ENCODE assay signal across 16 cellular contexts in genomic region chr20:20733943-20734342, GRCh38. TPM values are rescaled to one million over a fixed set of nuclear protein-coding genes. Genes with fewer than 3 reads are reported as not detected.
DNase-seq lines count a peak whose midpoint lies in the region; ATAC-seq and TF ChIP-seq lines count a peak whose summit lies in the region.
"Had no signal": no experiment of that assay in that cellular context is flagged by ENCODE, and none has a peak within 500 bp of the region (broad histone marks: within the 10 kb centered on the region; RNA-seq: fewer than 3 reads in every experiment).

No MANE protein-coding gene starts in this region.

- POLR2A ChIA-PET in activated CD4-positive, alpha-beta memory T cell treated with anti-CD3 and anti-CD28 coated beads, Interleukin-2, amount 10 ng/mL, durations not matched to agents 7 days and 5 days (lab: Charles Lee) = no interaction called here

- no peak for TF ChIP-seq CTCF in esophagus squamous epithelium (IDR thresholded peaks at IDR 0.05)

- no peaks in the 10 kb centered on the region for H3K36me3 ChIP-seq in esophagus squamous epithelium
- no peaks in the 10 kb centered on the region for H3K36me3 ChIP-seq in thymus (ENCODE audit: control insufficient read depth, insufficient read depth)
- H3K36me3 ChIP-seq: cardiac muscle cell, stomach had no signal

- H3K4me1 ChIP-seq in esophagus squamous epithelium (peaks cover 0 to 8% (median 3%) of the 10 kb centered on the region in 3 donors), thymus (ENCODE audit: control insufficient read depth, insufficient read depth, low read length) (no peaks in the 10 kb centered on the region)
- H3K4me1 ChIP-seq: stomach had no signal

- H3K27me3 Mint-ChIP-seq in activated naive CD4-positive, alpha-beta T cell treated with anti-CD3 and anti-CD28 coated beads for 36 hours (ENCODE audit: low read depth) = no peaks in the 10 kb centered on the region
- peaks cover 8% of the 10 kb centered on the region for H3K27me3 Mint-ChIP-seq in activated T-helper 17 cell treated with anti-CD3 and anti-CD28 coated beads, Interleukin-2, amount 50 U/mL, for 72 hours
- peaks cover 5% of the 10 kb centered on the region for H3K27me3 Mint-ChIP-seq in activated CD4-positive, alpha-beta memory T cell treated with anti-CD3 and anti-CD28 coated beads, Interleukin-2, amount 10 ng/mL, durations not matched to agents 7 days and 5 days

- no peak for ATAC-seq in HG03196 (IDR thresholded peaks at IDR 0.05; ENCODE audit: unreplicated experiment)
- no peak for ATAC-seq in activated T-helper 17 cell treated with anti-CD3 and anti-CD28 coated beads, Interleukin-2, amount 50 U/mL, for 72 hours (replicated peaks)

- H3K4me1 Mint-ChIP-seq in activated naive CD4-positive, alpha-beta T cell treated with anti-CD3 and anti-CD28 coated beads for 36 hours (ENCODE audit: low read depth) = peaks cover 23% of the 10 kb centered on the region
- H3K4me1 Mint-ChIP-seq in activated T-helper 17 cell treated with anti-CD3 and anti-CD28 coated beads, Interleukin-2, amount 50 U/mL, for 72 hours = peaks cover 5% of the 10 kb centered on the region
- peaks cover 9% of the 10 kb centered on the region for H3K4me1 Mint-ChIP-seq in activated CD4-positive, alpha-beta memory T cell treated with anti-CD3 and anti-CD28 coated beads, Interleukin-2, amount 10 ng/mL, durations not matched to agents 7 days and 5 days

- H3K27ac ChIP-seq in esophagus squamous epithelium (peak overlapping the region in 3 of 4 donors; percentile 29 to 56 (median 38)), thymus (ENCODE audit: low read depth) (peak overlapping the region; percentile 18)
- H3K27ac ChIP-seq: cardiac muscle cell had no signal

- no peak overlapping the region for H3K4me3 Mint-ChIP-seq in activated naive CD4-positive, alpha-beta T cell treated with anti-CD3 and anti-CD28 coated beads for 36 hours
- H3K4me3 Mint-ChIP-seq in activated T-helper 17 cell treated with anti-CD3 and anti-CD28 coated beads, Interleukin-2, amount 50 U/mL, for 72 hours = no peak overlapping the region
- no peak overlapping the region for H3K4me3 Mint-ChIP-seq in activated CD4-positive, alpha-beta memory T cell treated with anti-CD3 and anti-CD28 coated beads, Interleukin-2, amount 10 ng/mL, durations not matched to agents 7 days and 5 days
- H3K4me3 Mint-ChIP-seq: activated naive CD4-positive, alpha-beta T cell treated with anti-CD3 and anti-CD28 coated beads, Interleukin-2, amount 10 ng/mL, durations not matched to agents 7 days and 5 days had no signal

- WGBS in esophagus squamous epithelium, 2 donors = 75 to 92% methylated on average over 1 of the region's 1 CpG
- 52% methylated on average over 1 of the region's 1 CpG for WGBS in thymus

- TF ChIP-seq POLR2A in esophagus squamous epithelium (IDR thresholded peaks at IDR 0.05) = no peak

- H3K36me3 Mint-ChIP-seq in activated naive CD4-positive, alpha-beta T cell treated with anti-CD3 and anti-CD28 coated beads for 36 hours (ENCODE audit: low read depth) = no peaks in the 10 kb centered on the region
- no peaks in the 10 kb centered on the region for H3K36me3 Mint-ChIP-seq in activated T-helper 17 cell treated with anti-CD3 and anti-CD28 coated beads, Interleukin-2, amount 50 U/mL, for 72 hours (ENCODE audit: low read depth)
- H3K36me3 Mint-ChIP-seq in activated CD4-positive, alpha-beta memory T cell treated with anti-CD3 and anti-CD28 coated beads, Interleukin-2, amount 10 ng/mL, durations not matched to agents 7 days and 5 days (ENCODE audit: low read depth) = no peaks in the 10 kb centered on the region
- H3K36me3 Mint-ChIP-seq: activated naive CD4-positive, alpha-beta T cell treated with anti-CD3 and anti-CD28 coated beads, Interleukin-2, amount 10 ng/mL, durations not matched to agents 7 days and 5 days had no signal

- H3K27me3 ChIP-seq in esophagus squamous epithelium (peaks cover 0 to 10% (median 0%) of the 10 kb centered on the region in 4 donors), thymus (ENCODE audit: control insufficient read depth, insufficient read depth) (no peaks in the 10 kb centered on the region)
- H3K27me3 ChIP-seq: cardiac muscle cell, stomach had no signal

- H3K9me3 ChIP-seq in esophagus squamous epithelium (no peaks in the 10 kb centered on the region), thymus (ENCODE audit: control insufficient read depth) (no peaks in the 10 kb centered on the region)
- H3K9me3 ChIP-seq: stomach had no signal

- H3K4me3 ChIP-seq in esophagus squamous epithelium = no peak overlapping the region
- no peak overlapping the region for H3K4me3 ChIP-seq in thymus (ENCODE audit: low read length)
- H3K4me3 ChIP-seq: cardiac muscle cell, stomach had no signal

- H3K9me3 Mint-ChIP-seq in activated naive CD4-positive, alpha-beta T cell treated with anti-CD3 and anti-CD28 coated beads for 36 hours = no peaks in the 10 kb centered on the region
- H3K9me3 Mint-ChIP-seq in activated T-helper 17 cell treated with anti-CD3 and anti-CD28 coated beads, Interleukin-2, amount 50 U/mL, for 72 hours = no peaks in the 10 kb centered on the region
- H3K9me3 Mint-ChIP-seq in activated CD4-positive, alpha-beta memory T cell treated with anti-CD3 and anti-CD28 coated beads, Interleukin-2, amount 10 ng/mL, durations not matched to agents 7 days and 5 days = no peaks in the 10 kb centered on the region
- H3K9me3 Mint-ChIP-seq: activated naive CD4-positive, alpha-beta T cell treated with anti-CD3 and anti-CD28 coated beads, Interleukin-2, amount 10 ng/mL, durations not matched to agents 7 days and 5 days had no signal

- intact Hi-C loops in activated naive CD4-positive, alpha-beta T cell treated with anti-CD3 and anti-CD28 coated beads for 36 hours (cut with micrococcal nuclease) = loop anchor here (1.0 kb wide), 1 partner anchor 24 kb away; no protein-coding TSS in a partner anchor
- intact Hi-C loops in esophagus squamous epithelium (cut with DNase I) = no loop called here

- DNase-seq in activated naive CD4-positive, alpha-beta T cell treated with anti-CD3 and anti-CD28 coated beads for 36 hours = no peak
- no peak for DNase-seq in activated naive CD4-positive, alpha-beta T cell (lab: John Stamatoyannopoulos, UW)
- DNase-seq in SKM-1 treated with dmso at 0.1 percent for 144 hours (lab: John Stamatoyannopoulos, UW; ENCODE audit: unreplicated experiment) (peak; percentile 84), esophagus squamous epithelium (lab: John Stamatoyannopoulos, UW) (no peak)
- DNase-seq in activated CD4-positive, alpha-beta memory T cell treated with anti-CD3 and anti-CD28 coated beads, Interleukin-2, amount 10 ng/mL, durations not matched to agents 7 days and 5 days = no peak
- DNase-seq: HCEC 1CT, Karpas-422, mesendoderm, NCI-H2029 treated with DMSO at 0.1 percent for 48 hours, nucleus accumbens, stomach had no signal

- CTCF ChIA-PET in activated naive CD4-positive, alpha-beta T cell treated with anti-CD3 and anti-CD28 coated beads for 36 hours (lab: Charles Lee) = no interaction called here
- CTCF ChIA-PET in activated CD4-positive, alpha-beta memory T cell treated with anti-CD3 and anti-CD28 coated beads, Interleukin-2, amount 10 ng/mL, durations not matched to agents 7 days and 5 days (lab: Charles Lee) = no interaction called here

- H3K27ac Mint-ChIP-seq in activated naive CD4-positive, alpha-beta T cell treated with anti-CD3 and anti-CD28 coated beads for 36 hours = peak overlapping the region; percentile 63
- H3K27ac Mint-ChIP-seq in activated T-helper 17 cell treated with anti-CD3 and anti-CD28 coated beads, Interleukin-2, amount 50 U/mL, for 72 hours = no peak overlapping the region
- no peak overlapping the region for H3K27ac Mint-ChIP-seq in activated CD4-positive, alpha-beta memory T cell treated with anti-CD3 and anti-CD28 coated beads, Interleukin-2, amount 10 ng/mL, durations not matched to agents 7 days and 5 days

RNA-seq across cellular contexts. Expression of gene RALGAPA2, which starts 21.5 kb away (rescaled TPM):
- 10 to 100 TPM; 13.6 to 13.7 TPM for total RNA-seq in activated naive CD4-positive, alpha-beta T cell treated with anti-CD3 and anti-CD28 coated beads for 36 hours
- total RNA-seq in esophagus squamous epithelium = 10 to 100 TPM; 13.3 to 29.8 (median 23.6) TPM
- polyA plus RNA-seq in thymus = 9.0 TPM
- 10 to 100 TPM; 19.2 to 23.2 TPM for total RNA-seq in activated T-helper 17 cell treated with anti-CD3 and anti-CD28 coated beads, Interleukin-2, amount 50 U/mL, for 72 hours
- total RNA-seq in activated CD4-positive, alpha-beta memory T cell treated with anti-CD3 and anti-CD28 coated beads, Interleukin-2, amount 10 ng/mL, durations not matched to agents 7 days and 5 days = 10 to 100 TPM; 16.5 to 20.6 TPM
